16 cellular contexts compared by ENCODE assay signal in the genomic region with DNA sequence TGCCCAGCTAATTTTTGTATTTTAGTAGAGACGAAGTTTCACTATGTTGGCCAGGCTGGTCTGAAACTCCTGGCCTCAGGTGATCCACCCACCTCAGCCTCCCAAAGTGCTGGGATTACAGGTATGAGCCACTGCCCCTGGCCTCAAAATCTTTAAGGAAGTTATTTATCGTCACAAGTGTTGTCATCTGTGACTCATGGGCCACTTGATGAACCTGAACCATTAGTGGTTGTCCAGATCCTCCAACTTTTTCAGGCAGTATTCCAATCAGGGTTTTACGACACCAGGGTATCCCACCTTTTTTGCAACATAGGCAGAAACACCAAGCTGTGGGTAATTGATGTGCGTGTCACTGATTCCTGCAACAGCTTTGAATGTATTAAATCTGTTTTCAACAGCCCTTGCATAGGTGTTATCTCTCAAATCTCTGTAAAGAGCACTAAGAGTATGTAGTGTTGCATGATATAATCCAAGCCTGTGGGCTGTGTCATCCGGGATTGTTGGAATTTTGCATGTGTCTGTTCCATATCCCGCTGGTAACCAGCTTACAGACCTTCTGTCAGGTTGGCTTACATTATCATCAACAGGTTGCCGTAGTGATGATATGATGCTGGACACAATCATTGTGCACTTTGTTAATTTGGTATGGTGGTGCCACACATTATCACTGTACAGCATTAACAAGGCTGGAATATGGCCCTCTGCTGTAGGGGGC.
DNase-seq lines count a peak whose midpoint lies in the region; ATAC-seq and TF ChIP-seq lines count a peak whose summit lies in the region.
"Had no signal": no experiment of that assay in that cellular context is flagged by ENCODE, and none has a peak within 500 bp of the region (broad histone marks: within the 10 kb centered on the region; RNA-seq: fewer than 3 reads in every experiment).

No MANE protein-coding gene starts in this region.

- no TSS peak for BruUV-seq in IMR-90 (replicated peaks; lab: Mats Ljungman, UMichigan)

- no peak for TF ChIP-seq RAD21 in IMR-90 (IDR thresholded peaks at IDR 0.05; ENCODE audit: low read length)

- no peak overlapping the region for H2AK9ac ChIP-seq in IMR-90 (replicated peaks; ENCODE audit: low read depth, low read length, poor library complexity)

- no peak overlapping the region for H4K8ac ChIP-seq in IMR-90 (ENCODE audit: low read depth in 2 of 2, low read length in 2 of 2)

- no peak overlapping the region for H2AFZ ChIP-seq in IMR-90 (replicated peaks; ENCODE audit: low read length, poor library complexity)

- H2BK20ac ChIP-seq in IMR-90 (ENCODE audit: low read depth, low read length), result no peak overlapping the region

- no peak overlapping the region for H3K9ac ChIP-seq in IMR-90 (ENCODE audit: low read depth, low read length)

- no peaks in the 10 kb centered on the region for H4K20me1 ChIP-seq in IMR-90 (ENCODE audit: insufficient read depth, low read length)

- WGBS in IMR-90 (ENCODE audit: extremely low coverage in 2 of 2, insufficient read length in 1 of 2), 2 experiments, result 88% methylated on average over 1 of the region's 7 CpGs; no CpG with 5 or more reads in 1 of the 2 experiments

- no peak for ATAC-seq in IMR-90 (ENCODE audit: low read depth)
- ATAC-seq: HCT116 had no signal

- dilution Hi-C loops in IMR-90 (cut with HindIII; ENCODE audit: low sequenced_read_pairs, unreplicated experiment), result no loop called here

- no peak overlapping the region for H3K18ac ChIP-seq in IMR-90 (ENCODE audit: low read depth, low read length)

- no peaks in the 10 kb centered on the region for H3K4me1 ChIP-seq in IMR-90 (ENCODE audit: control insufficient read depth, insufficient read depth, low read length)
- H3K4me1 ChIP-seq: Caco-2 had no signal

- DNase-seq in G401 (ENCODE audit: low spot score), result peak; percentile 36
- DNase-seq in IMR-90, result no peak
- DNase-seq in cerebellum (ENCODE audit: low spot score), result peak; percentile 50
- no peak for DNase-seq in nucleus accumbens (lab: John Stamatoyannopoulos, UW)
- DNase-seq in AG20443 (ENCODE audit: low spot score), result no peak
- DNase-seq in GM13976 (ENCODE audit: low spot score), result no peak
- DNase-seq: ACHN; AML-193; Caco-2; CD4-positive, alpha-beta T cell; GDM1; GOT3; H7; KG1 had no signal

- H3K9me1 ChIP-seq in IMR-90 (ENCODE audit: insufficient read depth, low read length), result no peaks in the 10 kb centered on the region; the same call in 1 of the 2 replicates

- no peak overlapping the region for H2AK5ac ChIP-seq in IMR-90 (ENCODE audit: low read depth, low read length)

- H2BK15ac ChIP-seq in IMR-90 (ENCODE audit: low read depth, low read length), result no peak overlapping the region

- no peaks in the 10 kb centered on the region for H3K27me3 ChIP-seq in IMR-90 (ENCODE audit: control insufficient read depth, insufficient read depth, low read length)

- in situ Hi-C loops in G401 (cut with HindIII; ENCODE audit: low sequenced_read_pairs) (no loop called here), IMR-90 (cut with MboI; ENCODE audit: low sequenced_read_pairs) (no loop called here), GM13976 (cut with MboI; ENCODE audit: low sequenced_read_pairs, unreplicated experiment) (no loop called here)

- intact Hi-C loops in IMR-90 (cut with micrococcal nuclease), result no loop called here

- no peaks in the 10 kb centered on the region for H3K9me3 ChIP-seq in IMR-90 (ENCODE audit: control insufficient read depth, insufficient read depth, low read length)
- H3K9me3 ChIP-seq: Caco-2 had no signal

- H3K4me3 ChIP-seq in IMR-90 (ENCODE audit: insufficient read depth, low read depth, low read length), result no peak overlapping the region

- H3K23ac ChIP-seq in IMR-90 (ENCODE audit: low read depth, low read length), result no peak overlapping the region

- H2BK5ac ChIP-seq in IMR-90 (ENCODE audit: low read depth, low read length, poor library complexity, severe bottlenecking), result no peak overlapping the region

- TF ChIP-seq POLR2A in IMR-90 (IDR thresholded peaks at IDR 0.05; ENCODE audit: low read depth, low read length), result no peak

- H3K4me2 ChIP-seq in IMR-90 (ENCODE audit: low read depth, low read length), result no peak overlapping the region

- no peak overlapping the region for H2BK120ac ChIP-seq in IMR-90 (ENCODE audit: low read depth, low read length)

- no peaks in the 10 kb centered on the region for H3K79me1 ChIP-seq in IMR-90 (ENCODE audit: low read depth in 1 of 2, low read length in 2 of 2)

- no peaks in the 10 kb centered on the region for H3K36me3 ChIP-seq in IMR-90 (ENCODE audit: control insufficient read depth, insufficient read depth, low read length)

- no peak overlapping the region for H3K27ac ChIP-seq in IMR-90 (ENCODE audit: insufficient read depth, low read length)
- H3K27ac ChIP-seq: C4-2B had no signal

- no peak overlapping the region for H3K4ac ChIP-seq in IMR-90 (ENCODE audit: low read depth, low read length)

- no peak overlapping the region for H3K14ac ChIP-seq in IMR-90 (replicated peaks; ENCODE audit: low read depth, low read length)

- H4K5ac ChIP-seq in IMR-90 (ENCODE audit: low read depth, low read length), result no peak overlapping the region

- no peak for TF ChIP-seq CTCF in IMR-90 (conservative IDR thresholded peaks at IDR 0.05; ENCODE audit: low read depth, low read length)
- no peak for TF ChIP-seq CTCF in GM13976 (IDR thresholded peaks at IDR 0.05; ENCODE audit: borderline replicate concordance, control extremely low read depth, extremely low read depth, insufficient read depth, missing control alignments)

- POLR2A ChIA-PET in IMR-90 (lab: Charles Lee; ENCODE audit: unreplicated experiment), result no interaction called here

- H4K91ac ChIP-seq in IMR-90 (ENCODE audit: insufficient read depth, low read depth, low read length), result no peak overlapping the region

- H3K56ac ChIP-seq in IMR-90 (ENCODE audit: extremely low read depth, insufficient read depth, low read length), result no peak overlapping the region

- CTCF ChIA-PET in IMR-90 (lab: Yijun Ruan, JAX), result no interaction called here

TF ChIP-seq in IMR-90, 13 proteins besides CTCF, POLR2A, EP300 and RAD21:
- TF ChIP-seq MAFK (IDR thresholded peaks at IDR 0.05; ENCODE audit: low read depth, low read length) (peak; percentile 63), MXI1 (IDR thresholded peaks at IDR 0.05; ENCODE audit: borderline replicate concordance, low read depth, low read length) (no peak), RCOR1 (IDR thresholded peaks at IDR 0.05; ENCODE audit: insufficient replicate concordance, low read length) (no peak), SMC3 (IDR thresholded peaks at IDR 0.05; ENCODE audit: low read depth, low read length) (no peak)
- TF ChIP-seq, protein P1, sequence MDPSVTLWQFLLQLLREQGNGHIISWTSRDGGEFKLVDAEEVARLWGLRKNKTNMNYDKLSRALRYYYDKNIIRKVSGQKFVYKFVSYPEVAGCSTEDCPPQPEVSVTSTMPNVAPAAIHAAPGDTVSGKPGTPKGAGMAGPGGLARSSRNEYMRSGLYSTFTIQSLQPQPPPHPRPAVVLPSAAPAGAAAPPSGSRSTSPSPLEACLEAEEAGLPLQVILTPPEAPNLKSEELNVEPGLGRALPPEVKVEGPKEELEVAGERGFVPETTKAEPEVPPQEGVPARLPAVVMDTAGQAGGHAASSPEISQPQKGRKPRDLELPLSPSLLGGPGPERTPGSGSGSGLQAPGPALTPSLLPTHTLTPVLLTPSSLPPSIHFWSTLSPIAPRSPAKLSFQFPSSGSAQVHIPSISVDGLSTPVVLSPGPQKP (IDR thresholded peaks at IDR 0.05; ENCODE audit: borderline replicate concordance, low read depth, low read length), result no peak

Comparison
In these comparisons a context has a peak if more than half of its experiments do, and no peak if none do; other contexts are left out.
1. DNase-seq: peak in G401 (single experiment) and cerebellum (single experiment); none in IMR-90 (single experiment), nucleus accumbens (0 of 56), AG20443 (single experiment) and GM13976 (single experiment).